Comparison of ENCODE assay signal across 8 cellular contexts in the genomic region with DNA sequence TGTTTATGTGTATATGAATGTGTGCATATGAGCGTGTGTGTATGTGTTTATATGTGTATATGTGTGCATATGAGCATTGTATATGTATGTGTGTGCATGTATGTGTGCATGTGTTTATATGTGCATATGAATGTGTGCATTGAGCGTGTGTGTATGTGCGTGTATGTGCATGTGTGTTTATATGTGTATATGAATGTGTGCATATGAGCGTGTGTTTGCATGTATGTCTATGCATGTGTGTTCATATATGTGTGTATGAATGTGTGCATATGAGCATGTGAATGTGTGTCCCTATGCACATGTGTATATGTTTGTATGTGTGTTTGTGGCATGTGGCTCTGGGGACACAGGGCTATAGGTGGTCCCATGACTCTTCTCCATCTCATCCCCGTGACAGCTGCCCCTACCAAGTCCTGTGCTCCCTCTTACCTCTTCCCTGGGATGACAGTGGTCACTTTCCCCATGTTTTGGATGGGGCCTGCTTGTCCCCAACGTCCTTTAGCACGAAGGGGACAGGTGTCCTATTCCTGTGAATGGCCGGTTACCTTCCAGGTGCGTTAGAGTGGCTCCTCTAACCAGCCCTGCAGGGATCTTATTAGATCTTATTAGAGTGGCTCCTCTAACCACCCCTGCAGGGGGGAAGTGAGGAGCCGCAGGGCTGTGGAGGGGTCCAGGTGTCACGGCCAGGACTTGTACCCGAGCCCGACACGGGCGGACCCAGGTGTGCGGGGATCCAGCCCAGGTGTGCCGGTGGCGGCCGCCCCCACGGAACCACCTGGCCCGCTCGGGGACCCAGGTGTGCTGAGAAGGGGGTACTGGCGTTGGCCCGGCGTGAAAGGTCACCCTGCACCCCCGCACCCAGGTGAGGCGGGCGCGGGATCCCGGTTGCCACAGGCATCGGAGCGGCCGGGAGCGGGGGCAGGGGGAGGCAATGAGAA.
DNase-seq lines count a peak whose midpoint lies in the region; ATAC-seq and TF ChIP-seq lines count a peak whose summit lies in the region.

No MANE protein-coding gene starts in this region.

- no peak for TF ChIP-seq CTCF in HCT116 (IDR thresholded peaks at IDR 0.05 in 2 of 3, conservative IDR thresholded peaks at IDR 0.05 in 1 of 3; ENCODE audit: borderline replicate concordance in 1 of 3, insufficient read depth in 1 of 3, low read depth in 2 of 3, low read length in 2 of 3)
- TF ChIP-seq CTCF in liver (IDR thresholded peaks at IDR 0.05; ENCODE audit: low read depth, low read length, missing input control) = no peak
- TF ChIP-seq CTCF in upper lobe of right lung (IDR thresholded peaks at IDR 0.05) = no peak
- TF ChIP-seq CTCF in GM10248 (IDR thresholded peaks at IDR 0.05; ENCODE audit: control extremely low read depth, extremely low read depth, low read depth, missing control alignments) = no peak

- no peak for DNase-seq in HCT116 (ENCODE audit: low read depth, low spot score)
- no peak for DNase-seq in activated T-helper 2 cell treated with anti-CD3 and anti-CD28 coated beads, Interferon-gamma antibody, Interleukin-2, Interleukin-4, amounts not matched to agents 10 μg/mL and 5 μg/mL and 100 μg/mL, durations not matched to agents 14 hours and 24 hours and 36 hours (ENCODE audit: low spot score)
- no peak for DNase-seq in upper lobe of right lung
- DNase-seq in SKM-1 treated with dmso at 0.1 percent for 144 hours (lab: John Stamatoyannopoulos, UW; ENCODE audit: unreplicated experiment) = no peak
- DNase-seq in caudate nucleus (lab: John Stamatoyannopoulos, UW) = no peak
- DNase-seq in GM10248 (ENCODE audit: extremely low spot score) = no peak

- WGBS in liver = 27% methylated on average over 34 of the region's 34 CpGs

- no peaks in the 10 kb centered on the region for H3K79me2 ChIP-seq in HCT116 (ENCODE audit: insufficient read depth, low read length)

- H3K27me3 ChIP-seq in BLaER1 = no peaks in the 10 kb centered on the region
- H3K27me3 ChIP-seq in HCT116 (ENCODE audit: insufficient read depth, low read length) = no peaks in the 10 kb centered on the region
- no peaks in the 10 kb centered on the region for H3K27me3 ChIP-seq in liver (ENCODE audit: control insufficient read depth in 4 of 4, insufficient read depth in 4 of 4, low read length in 3 of 4)
- H3K27me3 ChIP-seq in upper lobe of right lung = no peaks in the 10 kb centered on the region

- no peaks in the 10 kb centered on the region for H3K9me2 ChIP-seq in HCT116 (ENCODE audit: insufficient read depth)

- no peak overlapping the region for H3K27ac Mint-ChIP-seq in activated T-helper 2 cell treated with anti-CD3 and anti-CD28 coated beads, Interferon-gamma antibody, Interleukin-2, Interleukin-4, amounts not matched to agents 10 μg/mL and 5 μg/mL and 100 μg/mL, durations not matched to agents 14 hours and 24 hours and 36 hours

- no peak for TF ChIP-seq POLR2A in HCT116 (IDR thresholded peaks at IDR 0.05; ENCODE audit: borderline replicate concordance, extremely low read depth, insufficient read depth, insufficient read length)

- TF ChIP-seq RAD21 in HCT116 (IDR thresholded peaks at IDR 0.05; ENCODE audit: low read depth) (no peak), liver (IDR thresholded peaks at IDR 0.05) (no peak)

- no peak overlapping the region for H3K9ac ChIP-seq in BLaER1
- H3K9ac ChIP-seq in HCT116 (ENCODE audit: low read length) = peak overlapping the region; percentile 28; the same call in 1 of the 2 replicates
- no peak overlapping the region for H3K9ac ChIP-seq in liver (ENCODE audit: low read depth in 1 of 2, low read length in 2 of 2)

- CTCF ChIA-PET in HCT116 (lab: Charles Lee) = no interaction called here
- CTCF ChIA-PET in GM10248 (lab: Yijun Ruan, JAX) = no interaction called here

- H3K4me2 ChIP-seq in BLaER1 (peak overlapping the region; percentile 98), HCT116 (ENCODE audit: low read length) (peak overlapping the region; percentile 83)

- H3K9me3 ChIP-seq in BLaER1 (no peaks in the 10 kb centered on the region), HCT116 (ENCODE audit: control insufficient read depth in 1 of 2, insufficient read depth in 1 of 2, low read depth in 1 of 2, low read length in 2 of 2) (no peaks in the 10 kb centered on the region), liver (ENCODE audit: control insufficient read depth in 4 of 4, low read length in 3 of 4) (no peaks in the 10 kb centered on the region), upper lobe of right lung (no peaks in the 10 kb centered on the region)

- POLR2A ChIA-PET in HCT116 (lab: Charles Lee) = no interaction called here
- POLR2A ChIA-PET in GM10248 (lab: Yijun Ruan, JAX) = no interaction called here

- H4K20me1 ChIP-seq in BLaER1 (no peaks in the 10 kb centered on the region), HCT116 (ENCODE audit: insufficient read depth) (no peaks in the 10 kb centered on the region)

- H3K4me1 ChIP-seq in BLaER1 (peaks cover 34% of the 10 kb centered on the region), HCT116 (ENCODE audit: control insufficient read depth in 1 of 2, insufficient read depth in 2 of 2, low read length in 2 of 2) (peaks cover 0 to 14% of the 10 kb centered on the region in 2 experiments; a peak in 1 of 4 replicates), liver (ENCODE audit: control insufficient read depth in 4 of 4, insufficient read depth in 4 of 4, low read length in 3 of 4) (peaks cover 0 to 10% (median 7%) of the 10 kb centered on the region in 4 donors), upper lobe of right lung (peaks cover 8% of the 10 kb centered on the region)

- intact Hi-C loops in HCT116 (cut with micrococcal nuclease) (loop anchor here (1.0 to 5.0 kb wide), 4 partner anchors 160 to 374 kb away; no protein-coding TSS in a partner anchor), upper lobe of right lung (cut with DNase I) (no loop called here)
- intact Hi-C loops in activated T-helper 2 cell treated with anti-CD3 and anti-CD28 coated beads, Interferon-gamma antibody, Interleukin-2, Interleukin-4, amounts not matched to agents 10 μg/mL and 5 μg/mL and 100 μg/mL, durations not matched to agents 14 hours and 24 hours and 36 hours (cut with micrococcal nuclease) = loop anchor here (1.0 to 10.0 kb wide), 4 partner anchors 64 to 382 kb away; a partner anchor contains a TSS

- H3K36me3 Mint-ChIP-seq in activated T-helper 2 cell treated with anti-CD3 and anti-CD28 coated beads, Interferon-gamma antibody, Interleukin-2, Interleukin-4, amounts not matched to agents 10 μg/mL and 5 μg/mL and 100 μg/mL, durations not matched to agents 14 hours and 24 hours and 36 hours (ENCODE audit: low read depth) = no peaks in the 10 kb centered on the region

- H3K9me3 Mint-ChIP-seq in activated T-helper 2 cell treated with anti-CD3 and anti-CD28 coated beads, Interferon-gamma antibody, Interleukin-2, Interleukin-4, amounts not matched to agents 10 μg/mL and 5 μg/mL and 100 μg/mL, durations not matched to agents 14 hours and 24 hours and 36 hours = no peaks in the 10 kb centered on the region

- H3K4me1 Mint-ChIP-seq in activated T-helper 2 cell treated with anti-CD3 and anti-CD28 coated beads, Interferon-gamma antibody, Interleukin-2, Interleukin-4, amounts not matched to agents 10 μg/mL and 5 μg/mL and 100 μg/mL, durations not matched to agents 14 hours and 24 hours and 36 hours (ENCODE audit: low read depth) = peaks cover 15% of the 10 kb centered on the region

- H3K27ac ChIP-seq in BLaER1 (no peak overlapping the region), HCT116 (ENCODE audit: low read depth, low read length) (no peak overlapping the region; the same call in 1 of the 2 replicates), liver (ENCODE audit: low read depth in 1 of 2, low read length in 2 of 2) (no peak overlapping the region), upper lobe of right lung (peak overlapping the region; percentile 66), caudate nucleus (ENCODE audit: low read depth, low read length) (no peak overlapping the region)

- RAD21 ChIA-PET in HCT116 (lab: Charles Lee; ENCODE audit: low non-redundant PET in 1 of 2, low total read pairs in 2 of 2, uncharacterized antibody in 2 of 2, unreplicated experiment in 2 of 2) = no interaction called here

- no peak overlapping the region for H2AFZ ChIP-seq in HCT116 (ENCODE audit: low read depth, low read length, poor library complexity, severe bottlenecking)

- H3K27me3 Mint-ChIP-seq in activated T-helper 2 cell treated with anti-CD3 and anti-CD28 coated beads, Interferon-gamma antibody, Interleukin-2, Interleukin-4, amounts not matched to agents 10 μg/mL and 5 μg/mL and 100 μg/mL, durations not matched to agents 14 hours and 24 hours and 36 hours (ENCODE audit: low read depth) = peaks cover 18% of the 10 kb centered on the region

- H3K36me3 ChIP-seq in BLaER1 (no peaks in the 10 kb centered on the region), HCT116 (ENCODE audit: control insufficient read depth in 1 of 2, insufficient read depth in 2 of 2, low read length in 2 of 2) (no peaks in the 10 kb centered on the region), liver (ENCODE audit: control insufficient read depth in 4 of 4, insufficient read depth in 3 of 4, low read depth in 1 of 4, low read length in 3 of 4) (no peaks in the 10 kb centered on the region), upper lobe of right lung (no peaks in the 10 kb centered on the region)

- H3K4me3 Mint-ChIP-seq in activated T-helper 2 cell treated with anti-CD3 and anti-CD28 coated beads, Interferon-gamma antibody, Interleukin-2, Interleukin-4, amounts not matched to agents 10 μg/mL and 5 μg/mL and 100 μg/mL, durations not matched to agents 14 hours and 24 hours and 36 hours (ENCODE audit: low read depth) = peak overlapping the region; percentile 9

- ATAC-seq in HCT116 (no peak), upper lobe of right lung (no peak)

- peak overlapping the region; percentile 65 for H3K4me3 ChIP-seq in BLaER1
- peak overlapping the region in 1 of 2 experiments; percentile 53; a peak in 2 of 4 replicates for H3K4me3 ChIP-seq in HCT116 (replicated peaks in 1 of 2; ENCODE audit: low read depth in 1 of 2, low read length in 2 of 2)
- H3K4me3 ChIP-seq in liver (ENCODE audit: low read depth in 1 of 3, low read length in 3 of 3) = peak overlapping the region in 2 of 3 donors; percentile 50 to 57
- H3K4me3 ChIP-seq in upper lobe of right lung = peak overlapping the region; percentile 63

- no TSS peak for BruUV-seq in HCT116 (replicated peaks; lab: Mats Ljungman, UMichigan)

TF ChIP-seq in HCT116, 20 proteins besides CTCF, POLR2A, EP300 and RAD21 (continues in another document):
- TF ChIP-seq ZFX (IDR thresholded peaks at IDR 0.05) = no peak
- no peak for TF ChIP-seq EZH2phosphoT487 (IDR thresholded peaks at IDR 0.05; ENCODE audit: borderline replicate concordance)
- TF ChIP-seq TCF7L2 (IDR thresholded peaks at IDR 0.05; ENCODE audit: borderline replicate concordance, extremely low read depth, insufficient read depth, insufficient read length) = no peak

TF ChIP-seq in liver, 16 proteins besides CTCF, POLR2A, EP300 and RAD21 (continues in another document):
- TF ChIP-seq, protein P1, sequence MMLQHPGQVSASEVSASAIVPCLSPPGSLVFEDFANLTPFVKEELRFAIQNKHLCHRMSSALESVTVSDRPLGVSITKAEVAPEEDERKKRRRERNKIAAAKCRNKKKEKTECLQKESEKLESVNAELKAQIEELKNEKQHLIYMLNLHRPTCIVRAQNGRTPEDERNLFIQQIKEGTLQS (IDR thresholded peaks at IDR 0.05) = no peak
- no peak for TF ChIP-seq NR2F2 (IDR thresholded peaks at IDR 0.05)
